Comparison of ENCODE assay signal across 8 cellular contexts in the genomic region with DNA sequence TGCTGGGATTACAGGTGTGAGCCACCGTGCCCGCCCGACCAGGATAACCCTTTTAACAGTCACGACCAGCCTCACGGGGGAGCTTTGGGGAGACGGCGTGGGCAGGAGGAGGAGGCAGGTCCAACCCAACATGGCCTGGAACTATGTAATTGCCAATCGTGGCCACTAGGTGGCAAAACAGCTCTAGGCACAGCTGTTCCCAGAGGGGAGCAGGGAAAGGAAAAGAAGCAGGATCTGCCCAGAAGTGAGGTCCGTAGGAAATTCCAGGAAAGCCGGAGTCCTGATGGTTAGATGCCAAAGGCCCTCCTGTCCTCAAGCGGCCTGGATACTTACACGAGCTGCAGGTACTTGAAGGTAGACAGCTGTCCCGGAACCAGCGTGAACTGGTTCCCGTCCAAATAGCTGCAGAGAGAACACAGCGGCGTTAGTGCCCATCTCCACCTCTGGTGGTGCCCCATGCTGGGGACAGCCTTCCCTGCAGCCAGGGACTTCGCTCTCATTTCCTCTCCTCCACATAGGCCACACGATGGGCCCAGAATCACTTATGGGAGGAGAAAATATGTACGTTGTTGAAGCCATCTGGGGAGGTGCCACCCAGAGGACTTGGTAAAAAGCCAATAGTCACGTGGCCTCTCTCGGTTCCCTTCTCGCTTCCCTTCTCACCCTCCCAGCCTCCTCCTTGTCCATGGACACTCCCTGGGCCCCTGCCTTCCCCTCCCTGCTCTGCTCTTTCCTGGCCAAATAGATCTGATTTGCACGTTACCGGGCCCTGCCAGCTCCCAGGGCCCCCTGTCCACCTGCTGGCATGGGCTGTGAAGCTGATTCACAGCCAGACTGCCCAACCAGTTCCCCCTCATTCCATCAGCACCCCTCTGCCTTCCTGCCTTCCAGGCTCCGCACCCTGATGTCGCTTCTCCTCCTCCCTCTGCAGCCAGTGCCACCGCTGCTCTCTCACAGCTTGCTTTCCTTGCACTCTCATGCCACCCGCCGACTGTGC.
DNase-seq lines count a peak whose midpoint lies in the region; ATAC-seq and TF ChIP-seq lines count a peak whose summit lies in the region.

No MANE protein-coding gene starts in this region.

- no peaks in the 10 kb centered on the region for H3K9me3 Mint-ChIP-seq in natural killer cell
- H3K9me3 Mint-ChIP-seq in stimulated activated memory B cell treated with anti-CD40 and anti-IgM and Interleukin-4, amounts not matched to agents 10 μg/mL and 1 μg/mL and 100 μg/mL, for 72 hours: no peaks in the 10 kb centered on the region

- H3K27me3 ChIP-seq in BJ (ENCODE audit: control insufficient read depth, insufficient read depth, low read length): peaks cover 19% of the 10 kb centered on the region
- no peaks in the 10 kb centered on the region for H3K27me3 ChIP-seq in OCI-LY1 (ENCODE audit: insufficient read depth, low read length)
- H3K27me3 ChIP-seq in fibroblast of lung (ENCODE audit: control insufficient read depth, insufficient read depth, low read length): no peaks in the 10 kb centered on the region

- H3K9me3 ChIP-seq in OCI-LY1 (ENCODE audit: low read length) (no peaks in the 10 kb centered on the region), fibroblast of lung (ENCODE audit: control insufficient read depth, insufficient read depth, low read depth, low read length) (no peaks in the 10 kb centered on the region)

- peaks cover 0 to 15% of the 10 kb centered on the region in 2 donors for H3K27me3 Mint-ChIP-seq in natural killer cell (ENCODE audit: low read depth in 2 of 2)
- peaks cover 22% of the 10 kb centered on the region for H3K27me3 Mint-ChIP-seq in stimulated activated memory B cell treated with anti-CD40 and anti-IgM and Interleukin-4, amounts not matched to agents 10 μg/mL and 1 μg/mL and 100 μg/mL, for 72 hours

- CTCF ChIA-PET in BJ (lab: Yijun Ruan, JAX): interaction anchor here (0.6 to 5.4 kb wide), 41 partner anchors 9 to 667 kb away, joined by 3 to 51 read pairs (median 4); no protein-coding TSS in a partner anchor

- no peak overlapping the region for H3K27ac Mint-ChIP-seq in natural killer cell
- peak overlapping the region; percentile 49 for H3K27ac Mint-ChIP-seq in stimulated activated memory B cell treated with anti-CD40 and anti-IgM and Interleukin-4, amounts not matched to agents 10 μg/mL and 1 μg/mL and 100 μg/mL, for 72 hours

- no peaks in the 10 kb centered on the region for H3K79me2 ChIP-seq in OCI-LY1 (ENCODE audit: insufficient read depth, low read length)
- H3K79me2 ChIP-seq in fibroblast of lung (ENCODE audit: control insufficient read depth, insufficient read depth, low read length): no peaks in the 10 kb centered on the region

- H3K27ac ChIP-seq in OCI-LY1 (ENCODE audit: low read depth, low read length, poor library complexity, severe bottlenecking): no peak overlapping the region
- no peak overlapping the region for H3K27ac ChIP-seq in fibroblast of lung (ENCODE audit: insufficient read depth, low read length)

- TF ChIP-seq CTCF in BJ (IDR thresholded peaks at IDR 0.05; ENCODE audit: insufficient read depth, low read depth, low read length) (peak; percentile 90), OCI-LY1 (IDR thresholded peaks at IDR 0.05; ENCODE audit: low read length) (peak; percentile 72), fibroblast of lung (conservative IDR thresholded peaks at IDR 0.05 in 1 of 2, IDR thresholded peaks at IDR 0.05 in 1 of 2; ENCODE audit: low read depth in 1 of 2, low read length in 2 of 2) (peak; percentile 77 to 92), natural killer cell (IDR thresholded peaks at IDR 0.05) (peak; percentile 79)

- DNase-seq in BJ (ENCODE audit: low read depth): peak; percentile 18
- DNase-seq in HuH-7.5 (ENCODE audit: low spot score): peak; percentile 89
- peak; percentile 66 for DNase-seq in activated T-cell treated with anti-CD3 and anti-CD28 coated beads for 48 hours (ENCODE audit: low read depth)
- peak; percentile 64 to 80 for DNase-seq in fibroblast of lung (ENCODE audit: low read depth in 2 of 2)
- DNase-seq in natural killer cell: peak; percentile 52

- no peak overlapping the region for H3K9ac ChIP-seq in OCI-LY1 (ENCODE audit: low read length)
- H3K9ac ChIP-seq in fibroblast of lung (ENCODE audit: insufficient read depth, low read length): no peak overlapping the region

- peak overlapping the region; percentile 36 for H3K4me3 ChIP-seq in BJ (ENCODE audit: low read depth, low read length)
- H3K4me3 ChIP-seq in OCI-LY1 (ENCODE audit: low read depth, low read length, poor library complexity, severe bottlenecking): peak overlapping the region; percentile 34
- H3K4me3 ChIP-seq in fibroblast of lung (replicated peaks in 1 of 4; ENCODE audit: control extremely low read depth in 1 of 4, insufficient read depth in 1 of 4, low read depth in 3 of 4, low read length in 4 of 4): peak overlapping the region; percentile 29 to 65 (median 47)

- peaks cover 0 to 20% of the 10 kb centered on the region in 2 donors for H3K4me1 Mint-ChIP-seq in natural killer cell
- H3K4me1 Mint-ChIP-seq in stimulated activated memory B cell treated with anti-CD40 and anti-IgM and Interleukin-4, amounts not matched to agents 10 μg/mL and 1 μg/mL and 100 μg/mL, for 72 hours: peaks cover 21% of the 10 kb centered on the region

- H4K20me1 ChIP-seq in OCI-LY1 (ENCODE audit: insufficient read depth, low read length) (no peaks in the 10 kb centered on the region), fibroblast of lung (ENCODE audit: control insufficient read depth, extremely low read depth, insufficient read depth, low read length) (no peaks in the 10 kb centered on the region)

- H3K36me3 ChIP-seq in BJ (ENCODE audit: control insufficient read depth, insufficient read depth, low read length): no peaks in the 10 kb centered on the region
- H3K36me3 ChIP-seq in OCI-LY1 (ENCODE audit: insufficient read depth, low read length): no peaks in the 10 kb centered on the region
- no peaks in the 10 kb centered on the region for H3K36me3 ChIP-seq in fibroblast of lung (ENCODE audit: control insufficient read depth, insufficient read depth, low read length)

- POLR2A ChIA-PET in BJ (lab: Charles Lee): no interaction called here

- H3K4me2 ChIP-seq in OCI-LY1 (ENCODE audit: low read length) (peak overlapping the region; percentile 66), fibroblast of lung (ENCODE audit: extremely low read depth, insufficient read depth, low read length) (peak overlapping the region; percentile 67)

- no peaks in the 10 kb centered on the region for H3K36me3 Mint-ChIP-seq in natural killer cell
- H3K36me3 Mint-ChIP-seq in stimulated activated memory B cell treated with anti-CD40 and anti-IgM and Interleukin-4, amounts not matched to agents 10 μg/mL and 1 μg/mL and 100 μg/mL, for 72 hours: no peaks in the 10 kb centered on the region

- ATAC-seq in GM19455 (IDR thresholded peaks at IDR 0.05; ENCODE audit: unreplicated experiment): peak; percentile 76
- peak; percentile 82 to 94 (median 93) for ATAC-seq in natural killer cell
- peak; percentile 79 for ATAC-seq in stimulated activated memory B cell treated with anti-CD40 and anti-IgM and Interleukin-4, amounts not matched to agents 10 μg/mL and 1 μg/mL and 100 μg/mL, for 72 hours

- H3K4me1 ChIP-seq in OCI-LY1 (ENCODE audit: insufficient read depth, low read length, severe bottlenecking) (peaks cover 15% of the 10 kb centered on the region), fibroblast of lung (ENCODE audit: control insufficient read depth, extremely low read depth, insufficient read depth, low read length) (peaks cover 2% of the 10 kb centered on the region)

- H3F3A ChIP-seq in OCI-LY1 (ENCODE audit: insufficient read depth, low read length): no peaks in the 10 kb centered on the region

- H3K4me3 Mint-ChIP-seq in natural killer cell: peak overlapping the region; percentile 76
- H3K4me3 Mint-ChIP-seq in stimulated activated memory B cell treated with anti-CD40 and anti-IgM and Interleukin-4, amounts not matched to agents 10 μg/mL and 1 μg/mL and 100 μg/mL, for 72 hours: peak overlapping the region; percentile 81

- no peaks in the 10 kb centered on the region for H3K9me2 ChIP-seq in OCI-LY1 (ENCODE audit: low read depth, low read length)

- intact Hi-C loops in natural killer cell (cut with micrococcal nuclease): loop anchor here (1.0 kb wide), 1 partner anchor 173 kb away; no protein-coding TSS in a partner anchor

- no peak overlapping the region for H2AFZ ChIP-seq in OCI-LY1 (ENCODE audit: low read length)
- H2AFZ ChIP-seq in fibroblast of lung (ENCODE audit: low read length): peak overlapping the region; percentile 95

Comparison
In these comparisons a context has a peak if more than half of its experiments do, and no peak if none do; other contexts are left out.
1. DNase-seq: peak in every context shown above with its lines; median percentile 89 in HuH-7.5; 72 in fibroblast of lung; 66 in activated T-cell treated with anti-CD3 and anti-CD28 coated beads for 48 hours; 52 in natural killer cell; 18 in BJ.